7 cellular contexts compared by ENCODE assay signal in genomic region chr7:152833074-152833974, GRCh38.
DNase-seq lines count a peak whose midpoint lies in the region; ATAC-seq and TF ChIP-seq lines count a peak whose summit lies in the region.
"Not testable (repeated sequence)": the region's sequence is repeated elsewhere in the genome, so short reads cannot be mapped to it uniquely, and the experiment has no call there.

No MANE protein-coding gene starts in this region.

- not testable (repeated sequence) for H3K27me3 Mint-ChIP-seq in HFFc6 (ENCODE audit: insufficient read depth); osteocyte (ENCODE audit: unreplicated experiment)

- not testable (repeated sequence) for H3K27ac Mint-ChIP-seq in HFFc6; osteocyte (ENCODE audit: unreplicated experiment)

- H3K9me3 ChIP-seq in RWPE2 (ENCODE audit: severe bottlenecking); breast epithelium: not testable (repeated sequence)

- peak; percentile 48 for TF ChIP-seq CTCF in GM10248 (IDR thresholded peaks at IDR 0.05; ENCODE audit: control extremely low read depth, extremely low read depth, low read depth, missing control alignments)
- peak; percentile 80 for TF ChIP-seq CTCF in HFFc6 (IDR thresholded peaks at IDR 0.05)
- peak; percentile 57 for TF ChIP-seq CTCF in RWPE2 (IDR thresholded peaks at IDR 0.05; ENCODE audit: poor library complexity, severe bottlenecking)
- peak in 2 of 3 donors; percentile 33 to 39 for TF ChIP-seq CTCF in breast epithelium (IDR thresholded peaks at IDR 0.05)
- peak; percentile 68 for TF ChIP-seq CTCF in osteocyte (IDR thresholded peaks at IDR 0.05)

- intact Hi-C loops in breast epithelium (cut with DNase I; ENCODE audit: low total_unique reads); left ventricle myocardium superior (cut with micrococcal nuclease): not testable (repeated sequence)

- not testable (repeated sequence) for DNase-seq in GM10248 (ENCODE audit: extremely low spot score); HFFc6; RWPE2 (ENCODE audit: low spot score); breast epithelium (ENCODE audit: low spot score in 2 of 2); left ventricle myocardium superior; osteocyte (ENCODE audit: extremely low spot score, unreplicated experiment)
- peak; percentile 67 for DNase-seq in NAMALWA (ENCODE audit: low spot score)

- ATAC-seq in RWPE2 (ENCODE audit: low read depth) (peak; percentile 52; the same call in 2 of the 3 replicates), left ventricle myocardium superior (peak; percentile 41)

- TF ChIP-seq POLR2A in breast epithelium (IDR thresholded peaks at IDR 0.05) = not testable (repeated sequence)

- H3K27ac ChIP-seq in RWPE2 (ENCODE audit: poor library complexity, severe bottlenecking); breast epithelium: not testable (repeated sequence)

- not testable (repeated sequence) for H3K27me3 ChIP-seq in RWPE2 (ENCODE audit: insufficient read depth, poor library complexity, severe bottlenecking); breast epithelium

- not testable (repeated sequence) for H3K4me1 ChIP-seq in RWPE2 (ENCODE audit: insufficient read depth, poor library complexity, severe bottlenecking); breast epithelium

- CTCF ChIA-PET in GM10248 (lab: Yijun Ruan, JAX) = not testable (repeated sequence)

- not testable (repeated sequence) for H3K9me3 Mint-ChIP-seq in HFFc6; osteocyte (ENCODE audit: unreplicated experiment)

- H3K36me3 Mint-ChIP-seq in HFFc6 (ENCODE audit: low read depth); osteocyte (ENCODE audit: unreplicated experiment): not testable (repeated sequence)

- not testable (repeated sequence) for H3K4me3 Mint-ChIP-seq in HFFc6; osteocyte (ENCODE audit: unreplicated experiment)

- not testable (repeated sequence) for H3K4me1 Mint-ChIP-seq in HFFc6 (ENCODE audit: low read depth); osteocyte (ENCODE audit: unreplicated experiment)

- POLR2A ChIA-PET in GM10248 (lab: Yijun Ruan, JAX) = not testable (repeated sequence)

- not testable (repeated sequence) for H3K36me3 ChIP-seq in RWPE2 (ENCODE audit: low read depth); breast epithelium

- H3K4me3 ChIP-seq in RWPE2 (ENCODE audit: severe bottlenecking); breast epithelium: not testable (repeated sequence)
